ENCODE assay signal across 25 cellular contexts in genomic region chr16:67518676-67519075, GRCh38. TPM values are rescaled to one million over a fixed set of nuclear protein-coding genes. Genes with fewer than 3 reads are reported as not detected.
DNase-seq lines count a peak whose midpoint lies in the region; ATAC-seq and TF ChIP-seq lines count a peak whose summit lies in the region.
"Had no signal": no experiment of that assay in that cellular context is flagged by ENCODE, and none has a peak within 500 bp of the region (broad histone marks: within the 10 kb centered on the region; RNA-seq: fewer than 3 reads in every experiment).

No MANE protein-coding gene starts in this region.

- peaks cover 78 to 94% (median 89%) of the 10 kb centered on the region in 10 experiments for H3K4me1 ChIP-seq in BLaER1 treated with 17β-estradiol and CSF1 and Interleukin-3, amounts not matched to agents 10 nM and 100 nM

- H3K27ac Mint-ChIP-seq in activated naive CD8-positive, alpha-beta T cell, result peak overlapping the region; percentile 58
- H3K27ac Mint-ChIP-seq in naive thymus-derived CD8-positive, alpha-beta T cell, result peak overlapping the region; percentile 68 to 91 (median 82)
- H3K27ac Mint-ChIP-seq in activated T-helper 1 cell treated with anti-CD3 and anti-CD28 coated beads, Interleukin-12 subunit alpha, Interleukin-12 subunit beta, Interleukin-2, Interleukin-4 antibody, amounts not matched to agents 30 ng/mL and 10 ng/mL and 1 ng/mL, durations not matched to agents 14 hours and 24 hours and 36 hours, result no peak overlapping the region
- H3K27ac Mint-ChIP-seq: WTC11 had no signal

- H3K9me3 ChIP-seq in BLaER1 treated with 17β-estradiol and CSF1 and Interleukin-3, amounts not matched to agents 10 nM and 100 nM (replicated peaks in 1 of 11), result no peaks in the 10 kb centered on the region
- H3K9me3 ChIP-seq: gastrocnemius medialis had no signal

- peak overlapping the region; percentile 58 to 87 (median 83) for H3K27ac ChIP-seq in BLaER1 treated with 17β-estradiol and CSF1 and Interleukin-3, amounts not matched to agents 10 nM and 100 nM
- H3K27ac ChIP-seq: gastrocnemius medialis had no signal

- no peaks in the 10 kb centered on the region for H4K20me1 ChIP-seq in BLaER1 treated with 17β-estradiol and CSF1 and Interleukin-3, amounts not matched to agents 10 nM and 100 nM

- no peak for DNase-seq in GM12864 (ENCODE audit: low read depth)
- no peak for DNase-seq in naive thymus-derived CD8-positive, alpha-beta T cell
- no peak for DNase-seq in NCI-H2107 treated with DMSO at 0.1 percent for 48 hours (lab: John Stamatoyannopoulos, UW; ENCODE audit: unreplicated experiment)
- DNase-seq in hypothalamus (lab: John Stamatoyannopoulos, UW), result no peak
- DNase-seq in activated T-helper 1 cell treated with anti-CD3 and anti-CD28 coated beads, Interleukin-12 subunit alpha, Interleukin-12 subunit beta, Interleukin-2, Interleukin-4 antibody, amounts not matched to agents 30 ng/mL and 10 ng/mL and 1 ng/mL, durations not matched to agents 14 hours and 24 hours and 36 hours (ENCODE audit: low spot score), result no peak
- DNase-seq: activated CD8-positive, alpha-beta memory T cell treated with anti-CD3 and anti-CD28 coated beads for 24 hours; activated effector memory CD4-positive, alpha-beta T cell treated with Interleukin-2 at 50 U/mL for 16 hours; amygdala; EL; gastrocnemius medialis; left cardiac atrium; midbrain; NCI-H1436; NCI-H2171 treated with DMSO at 0.1 percent for 48 hours; NCI-H69; OCI-M1; SIG-M5; T-helper 2 cell had no signal

- H3K4me1 Mint-ChIP-seq in activated naive CD8-positive, alpha-beta T cell (ENCODE audit: low read depth), result peaks cover 37% of the 10 kb centered on the region
- peaks cover 24 to 67% (median 52%) of the 10 kb centered on the region in 4 donors for H3K4me1 Mint-ChIP-seq in naive thymus-derived CD8-positive, alpha-beta T cell
- peaks cover 20% of the 10 kb centered on the region for H3K4me1 Mint-ChIP-seq in activated T-helper 1 cell treated with anti-CD3 and anti-CD28 coated beads, Interleukin-12 subunit alpha, Interleukin-12 subunit beta, Interleukin-2, Interleukin-4 antibody, amounts not matched to agents 30 ng/mL and 10 ng/mL and 1 ng/mL, durations not matched to agents 14 hours and 24 hours and 36 hours (ENCODE audit: low read depth)
- H3K4me1 Mint-ChIP-seq: WTC11 had no signal

- peak overlapping the region; percentile 60 to 73 (median 68); a peak in 21 of 22 replicates for H3K9ac ChIP-seq in BLaER1 treated with 17β-estradiol and CSF1 and Interleukin-3, amounts not matched to agents 10 nM and 100 nM

- H3K9me3 Mint-ChIP-seq in activated naive CD8-positive, alpha-beta T cell (ENCODE audit: low read depth), result no peaks in the 10 kb centered on the region
- H3K9me3 Mint-ChIP-seq in naive thymus-derived CD8-positive, alpha-beta T cell, result no peaks in the 10 kb centered on the region
- no peaks in the 10 kb centered on the region for H3K9me3 Mint-ChIP-seq in activated T-helper 1 cell treated with anti-CD3 and anti-CD28 coated beads, Interleukin-12 subunit alpha, Interleukin-12 subunit beta, Interleukin-2, Interleukin-4 antibody, amounts not matched to agents 30 ng/mL and 10 ng/mL and 1 ng/mL, durations not matched to agents 14 hours and 24 hours and 36 hours
- H3K9me3 Mint-ChIP-seq: WTC11 had no signal

- intact Hi-C loops in activated T-helper 1 cell treated with anti-CD3 and anti-CD28 coated beads, Interleukin-12 subunit alpha, Interleukin-12 subunit beta, Interleukin-2, Interleukin-4 antibody, amounts not matched to agents 30 ng/mL and 10 ng/mL and 1 ng/mL, durations not matched to agents 14 hours and 24 hours and 36 hours (cut with micrococcal nuclease), result no loop called here

- H3K4me3 Mint-ChIP-seq in activated naive CD8-positive, alpha-beta T cell, result peak overlapping the region; percentile 42
- H3K4me3 Mint-ChIP-seq in naive thymus-derived CD8-positive, alpha-beta T cell, result peak overlapping the region; percentile 28 to 81 (median 62)
- H3K4me3 Mint-ChIP-seq in activated T-helper 1 cell treated with anti-CD3 and anti-CD28 coated beads, Interleukin-12 subunit alpha, Interleukin-12 subunit beta, Interleukin-2, Interleukin-4 antibody, amounts not matched to agents 30 ng/mL and 10 ng/mL and 1 ng/mL, durations not matched to agents 14 hours and 24 hours and 36 hours, result no peak overlapping the region
- H3K4me3 Mint-ChIP-seq: WTC11 had no signal

- H3K27me3 ChIP-seq in BLaER1 treated with 17β-estradiol and CSF1 and Interleukin-3, amounts not matched to agents 10 nM and 100 nM, result no peaks in the 10 kb centered on the region
- H3K27me3 ChIP-seq: gastrocnemius medialis had no signal

- H3K36me3 Mint-ChIP-seq in activated naive CD8-positive, alpha-beta T cell, result no peaks in the 10 kb centered on the region
- no peaks in the 10 kb centered on the region for H3K36me3 Mint-ChIP-seq in naive thymus-derived CD8-positive, alpha-beta T cell
- no peaks in the 10 kb centered on the region for H3K36me3 Mint-ChIP-seq in activated T-helper 1 cell treated with anti-CD3 and anti-CD28 coated beads, Interleukin-12 subunit alpha, Interleukin-12 subunit beta, Interleukin-2, Interleukin-4 antibody, amounts not matched to agents 30 ng/mL and 10 ng/mL and 1 ng/mL, durations not matched to agents 14 hours and 24 hours and 36 hours (ENCODE audit: low read depth)
- H3K36me3 Mint-ChIP-seq: WTC11 had no signal

- POLR2A ChIA-PET in naive thymus-derived CD8-positive, alpha-beta T cell (lab: Charles Lee), result interaction anchor here (0.7 to 1.1 kb wide), 3 partner anchors 9 to 809 kb away, joined by 3 to 6 read pairs (median 5); partner anchors contain the start of gene AGRP

- ATAC-seq in naive thymus-derived CD8-positive, alpha-beta T cell, result no peak
- ATAC-seq: gastrocnemius medialis, left cardiac atrium, WTC11 had no signal

- TF ChIP-seq CTCF in GM12864 (IDR thresholded peaks at IDR 0.05; ENCODE audit: low read depth, low read length, missing control alignments), result no peak

- H3K4me3 ChIP-seq in BLaER1 treated with 17β-estradiol and CSF1 and Interleukin-3, amounts not matched to agents 10 nM and 100 nM, result peak overlapping the region in 9 of 10 experiments; percentile 1 to 54 (median 37); a peak in 15 of 20 replicates
- peak overlapping the region; percentile 47 for H3K4me3 ChIP-seq in GM12864 (ENCODE audit: low read depth, low read length)
- H3K4me3 ChIP-seq: gastrocnemius medialis had no signal

- H3K27me3 Mint-ChIP-seq in activated naive CD8-positive, alpha-beta T cell, result no peaks in the 10 kb centered on the region
- no peaks in the 10 kb centered on the region for H3K27me3 Mint-ChIP-seq in naive thymus-derived CD8-positive, alpha-beta T cell
- peaks cover 2% of the 10 kb centered on the region for H3K27me3 Mint-ChIP-seq in activated T-helper 1 cell treated with anti-CD3 and anti-CD28 coated beads, Interleukin-12 subunit alpha, Interleukin-12 subunit beta, Interleukin-2, Interleukin-4 antibody, amounts not matched to agents 30 ng/mL and 10 ng/mL and 1 ng/mL, durations not matched to agents 14 hours and 24 hours and 36 hours (ENCODE audit: insufficient read depth)

- peak overlapping the region; percentile 81 to 98 (median 93) for H3K4me2 ChIP-seq in BLaER1 treated with 17β-estradiol and CSF1 and Interleukin-3, amounts not matched to agents 10 nM and 100 nM

- H3K36me3 ChIP-seq in BLaER1 treated with 17β-estradiol and CSF1 and Interleukin-3, amounts not matched to agents 10 nM and 100 nM, result no peaks in the 10 kb centered on the region
- H3K36me3 ChIP-seq: gastrocnemius medialis had no signal

RNA-seq across cellular contexts. Expression of gene RIPOR1, which starts 10.0 kb away (rescaled TPM):
- 10 to 100 TPM; 50.1 to 57.2 TPM for total RNA-seq in naive thymus-derived CD8-positive, alpha-beta T cell
- polyA plus RNA-seq in naive thymus-derived CD8-positive, alpha-beta T cell, result 1 to 10 TPM; 1.5 to 3.0 (median 2.3) TPM
- 26.3 and 27.1 TPM in 2 replicates for total RNA-seq in activated T-helper 1 cell treated with anti-CD3 and anti-CD28 coated beads, Interleukin-12 subunit alpha, Interleukin-12 subunit beta, Interleukin-2, Interleukin-4 antibody, amounts not matched to agents 30 ng/mL and 10 ng/mL and 1 ng/mL, durations not matched to agents 14 hours and 24 hours and 36 hours

RNA-seq across cellular contexts. Expression of gene AGRP, which starts 35.3 kb away (rescaled TPM):
- not detected for total RNA-seq in naive thymus-derived CD8-positive, alpha-beta T cell
- polyA plus RNA-seq in naive thymus-derived CD8-positive, alpha-beta T cell, result not detected
- not detected in 2 replicates for total RNA-seq in activated T-helper 1 cell treated with anti-CD3 and anti-CD28 coated beads, Interleukin-12 subunit alpha, Interleukin-12 subunit beta, Interleukin-2, Interleukin-4 antibody, amounts not matched to agents 30 ng/mL and 10 ng/mL and 1 ng/mL, durations not matched to agents 14 hours and 24 hours and 36 hours
- total RNA-seq: cardiac septum, gastrocnemius medialis, left cardiac atrium, MCF 10A, temporal lobe, WTC11 had no signal
- polyA plus RNA-seq: esophagus had no signal

RNA-seq across cellular contexts. Expression of gene ATP6V0D1, which starts 37.7 kb away (rescaled TPM):
- total RNA-seq in naive thymus-derived CD8-positive, alpha-beta T cell, result 10 to 100 TPM; 33.3 to 35.1 TPM
- polyA plus RNA-seq in naive thymus-derived CD8-positive, alpha-beta T cell, result 10 to 100 TPM; 74.7 to 89.6 (median 77.5) TPM
- total RNA-seq in activated T-helper 1 cell treated with anti-CD3 and anti-CD28 coated beads, Interleukin-12 subunit alpha, Interleukin-12 subunit beta, Interleukin-2, Interleukin-4 antibody, amounts not matched to agents 30 ng/mL and 10 ng/mL and 1 ng/mL, durations not matched to agents 14 hours and 24 hours and 36 hours, result 37.7 and 41.5 TPM in 2 replicates

RNA-seq across cellular contexts. Expression of gene CTCF, which starts 43.6 kb away (rescaled TPM):
- 10 to 100 TPM; 67.5 to 67.6 TPM for total RNA-seq in naive thymus-derived CD8-positive, alpha-beta T cell
- 10 to 100 TPM; 37.1 to 61.1 (median 51.9) TPM for polyA plus RNA-seq in naive thymus-derived CD8-positive, alpha-beta T cell
- 64.7 and 67.6 TPM in 2 replicates for total RNA-seq in activated T-helper 1 cell treated with anti-CD3 and anti-CD28 coated beads, Interleukin-12 subunit alpha, Interleukin-12 subunit beta, Interleukin-2, Interleukin-4 antibody, amounts not matched to agents 30 ng/mL and 10 ng/mL and 1 ng/mL, durations not matched to agents 14 hours and 24 hours and 36 hours
